Comparison of ENCODE assay signal across 2 cellular contexts in the genomic region with DNA sequence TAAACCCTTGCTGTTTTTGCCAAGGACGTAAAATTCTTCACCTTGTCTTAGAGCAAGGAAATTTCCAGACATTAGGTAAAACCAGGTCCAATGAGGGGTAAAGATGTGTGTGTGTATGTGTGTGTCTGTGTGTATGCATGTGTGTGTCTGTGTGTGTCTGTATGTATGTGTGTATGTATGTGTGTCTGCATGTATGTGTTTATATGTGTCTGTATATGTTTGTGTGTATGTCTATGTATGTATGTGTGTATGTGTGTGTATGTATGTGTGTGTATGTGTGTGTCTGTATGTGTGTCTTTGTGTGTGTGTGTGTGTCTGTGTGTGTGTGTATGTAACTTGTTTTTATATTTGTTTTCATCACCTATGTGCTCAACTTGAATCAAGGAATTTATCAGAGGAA.
TF ChIP-seq lines count a peak whose summit lies in the region.

No MANE protein-coding gene starts in this region.

TF ChIP-seq in GM12878, 131 proteins besides CTCF, POLR2A, EP300 and RAD21 (continued from another document):
- no peak for TF ChIP-seq IKZF1 (conservative IDR thresholded peaks at IDR 0.05)
- TF ChIP-seq SMAD1 (IDR thresholded peaks at IDR 0.05; ENCODE audit: low read depth, partially characterized antibody), result no peak
- TF ChIP-seq EGR1 (IDR thresholded peaks at IDR 0.05; ENCODE audit: borderline replicate concordance in 1 of 2, low read depth in 2 of 2, low read length in 2 of 2), result no peak
- no peak for TF ChIP-seq PAX5 (IDR thresholded peaks at IDR 0.05; ENCODE audit: borderline replicate concordance, low read depth, low read length)
- TF ChIP-seq NR2F1 (conservative IDR thresholded peaks at IDR 0.05), result no peak
- TF ChIP-seq, protein P1, sequence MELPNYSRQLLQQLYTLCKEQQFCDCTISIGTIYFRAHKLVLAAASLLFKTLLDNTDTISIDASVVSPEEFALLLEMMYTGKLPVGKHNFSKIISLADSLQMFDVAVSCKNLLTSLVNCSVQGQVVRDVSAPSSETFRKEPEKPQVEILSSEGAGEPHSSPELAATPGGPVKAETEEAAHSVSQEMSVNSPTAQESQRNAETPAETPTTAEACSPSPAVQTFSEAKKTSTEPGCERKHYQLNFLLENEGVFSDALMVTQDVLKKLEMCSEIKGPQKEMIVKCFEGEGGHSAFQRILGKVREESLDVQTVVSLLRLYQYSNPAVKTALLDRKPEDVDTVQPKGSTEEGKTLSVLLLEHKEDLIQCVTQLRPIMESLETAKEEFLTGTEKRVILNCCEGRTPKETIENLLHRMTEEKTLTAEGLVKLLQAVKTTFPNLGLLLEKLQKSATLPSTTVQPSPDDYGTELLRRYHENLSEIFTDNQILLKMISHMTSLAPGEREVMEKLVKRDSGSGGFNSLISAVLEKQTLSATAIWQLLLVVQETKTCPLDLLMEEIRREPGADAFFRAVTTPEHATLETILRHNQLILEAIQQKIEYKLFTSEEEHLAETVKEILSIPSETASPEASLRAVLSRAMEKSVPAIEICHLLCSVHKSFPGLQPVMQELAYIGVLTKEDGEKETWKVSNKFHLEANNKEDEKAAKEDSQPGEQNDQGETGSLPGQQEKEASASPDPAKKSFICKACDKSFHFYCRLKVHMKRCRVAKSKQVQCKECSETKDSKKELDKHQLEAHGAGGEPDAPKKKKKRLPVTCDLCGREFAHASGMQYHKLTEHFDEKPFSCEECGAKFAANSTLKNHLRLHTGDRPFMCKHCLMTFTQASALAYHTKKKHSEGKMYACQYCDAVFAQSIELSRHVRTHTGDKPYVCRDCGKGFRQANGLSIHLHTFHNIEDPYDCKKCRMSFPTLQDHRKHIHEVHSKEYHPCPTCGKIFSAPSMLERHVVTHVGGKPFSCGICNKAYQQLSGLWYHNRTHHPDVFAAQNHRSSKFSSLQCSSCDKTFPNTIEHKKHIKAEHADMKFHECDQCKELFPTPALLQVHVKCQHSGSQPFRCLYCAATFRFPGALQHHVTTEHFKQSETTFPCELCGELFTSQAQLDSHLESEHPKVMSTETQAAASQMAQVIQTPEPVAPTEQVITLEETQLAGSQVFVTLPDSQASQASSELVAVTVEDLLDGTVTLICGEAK (IDR thresholded peaks at IDR 0.05; ENCODE audit: borderline replicate concordance), result no peak
- TF ChIP-seq SREBF2 (IDR thresholded peaks at IDR 0.05; ENCODE audit: low read length), result no peak
- TF ChIP-seq HCFC1 (IDR thresholded peaks at IDR 0.05; ENCODE audit: low read length), result no peak
- no peak for TF ChIP-seq NR2C1 (IDR thresholded peaks at IDR 0.05)
- TF ChIP-seq ZNF207 (IDR thresholded peaks at IDR 0.05; ENCODE audit: borderline replicate concordance), result no peak

TF ChIP-seq in H1, 55 proteins besides CTCF, POLR2A, EP300 and RAD21 (continued from another document):
- TF ChIP-seq, protein P2, sequence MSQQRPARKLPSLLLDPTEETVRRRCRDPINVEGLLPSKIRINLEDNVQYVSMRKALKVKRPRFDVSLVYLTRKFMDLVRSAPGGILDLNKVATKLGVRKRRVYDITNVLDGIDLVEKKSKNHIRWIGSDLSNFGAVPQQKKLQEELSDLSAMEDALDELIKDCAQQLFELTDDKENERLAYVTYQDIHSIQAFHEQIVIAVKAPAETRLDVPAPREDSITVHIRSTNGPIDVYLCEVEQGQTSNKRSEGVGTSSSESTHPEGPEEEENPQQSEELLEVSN (IDR thresholded peaks at IDR 0.05), result no peak
- no peak for TF ChIP-seq TAF7 (optimal IDR thresholded peaks at IDR 0.05; ENCODE audit: borderline replicate concordance, low read depth, low read length)
- TF ChIP-seq EGR1 (IDR thresholded peaks at IDR 0.05; ENCODE audit: borderline replicate concordance, low read depth, low read length), result no peak
- no peak for TF ChIP-seq BCL11A (IDR thresholded peaks at IDR 0.05; ENCODE audit: low read depth in 2 of 2, low read length in 2 of 2)
- no peak for TF ChIP-seq TAF1 (IDR thresholded peaks at IDR 0.05; ENCODE audit: low read depth, low read length)
- TF ChIP-seq SP1 (IDR thresholded peaks at IDR 0.05; ENCODE audit: low read depth, low read length), result no peak
- TF ChIP-seq GABPA (IDR thresholded peaks at IDR 0.05; ENCODE audit: borderline replicate concordance, insufficient read depth, low read length), result no peak
- TF ChIP-seq CBX8 (IDR thresholded peaks at IDR 0.05; ENCODE audit: borderline replicate concordance, low read depth, low read length), result no peak
- no peak for TF ChIP-seq CTBP2 (IDR thresholded peaks at IDR 0.05; ENCODE audit: borderline replicate concordance, insufficient read depth, insufficient read length, low read length)
- no peak for TF ChIP-seq TBP (IDR thresholded peaks at IDR 0.05; ENCODE audit: low read depth, low read length)
- no peak for TF ChIP-seq TCF12 (IDR thresholded peaks at IDR 0.05; ENCODE audit: low read depth, low read length)
- TF ChIP-seq TEAD4 (IDR thresholded peaks at IDR 0.05; ENCODE audit: low read depth, low read length), result no peak
- no peak for TF ChIP-seq MAFK (IDR thresholded peaks at IDR 0.05; ENCODE audit: low read depth, low read length)
- TF ChIP-seq, protein P3, sequence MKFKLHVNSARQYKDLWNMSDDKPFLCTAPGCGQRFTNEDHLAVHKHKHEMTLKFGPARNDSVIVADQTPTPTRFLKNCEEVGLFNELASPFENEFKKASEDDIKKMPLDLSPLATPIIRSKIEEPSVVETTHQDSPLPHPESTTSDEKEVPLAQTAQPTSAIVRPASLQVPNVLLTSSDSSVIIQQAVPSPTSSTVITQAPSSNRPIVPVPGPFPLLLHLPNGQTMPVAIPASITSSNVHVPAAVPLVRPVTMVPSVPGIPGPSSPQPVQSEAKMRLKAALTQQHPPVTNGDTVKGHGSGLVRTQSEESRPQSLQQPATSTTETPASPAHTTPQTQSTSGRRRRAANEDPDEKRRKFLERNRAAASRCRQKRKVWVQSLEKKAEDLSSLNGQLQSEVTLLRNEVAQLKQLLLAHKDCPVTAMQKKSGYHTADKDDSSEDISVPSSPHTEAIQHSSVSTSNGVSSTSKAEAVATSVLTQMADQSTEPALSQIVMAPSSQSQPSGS (IDR thresholded peaks at IDR 0.05; ENCODE audit: low read length), result no peak
- no peak for TF ChIP-seq BACH1 (IDR thresholded peaks at IDR 0.05; ENCODE audit: low read length)
- TF ChIP-seq KDM1A (IDR thresholded peaks at IDR 0.05; ENCODE audit: borderline replicate concordance, low read length), result no peak
- TF ChIP-seq JUN (IDR thresholded peaks at IDR 0.05; ENCODE audit: low read depth, low read length), result no peak
TF ChIP-seq in H1: peak in this region for 0.
